Comparison of ENCODE assay signal across 8 cellular contexts in the genomic region with DNA sequence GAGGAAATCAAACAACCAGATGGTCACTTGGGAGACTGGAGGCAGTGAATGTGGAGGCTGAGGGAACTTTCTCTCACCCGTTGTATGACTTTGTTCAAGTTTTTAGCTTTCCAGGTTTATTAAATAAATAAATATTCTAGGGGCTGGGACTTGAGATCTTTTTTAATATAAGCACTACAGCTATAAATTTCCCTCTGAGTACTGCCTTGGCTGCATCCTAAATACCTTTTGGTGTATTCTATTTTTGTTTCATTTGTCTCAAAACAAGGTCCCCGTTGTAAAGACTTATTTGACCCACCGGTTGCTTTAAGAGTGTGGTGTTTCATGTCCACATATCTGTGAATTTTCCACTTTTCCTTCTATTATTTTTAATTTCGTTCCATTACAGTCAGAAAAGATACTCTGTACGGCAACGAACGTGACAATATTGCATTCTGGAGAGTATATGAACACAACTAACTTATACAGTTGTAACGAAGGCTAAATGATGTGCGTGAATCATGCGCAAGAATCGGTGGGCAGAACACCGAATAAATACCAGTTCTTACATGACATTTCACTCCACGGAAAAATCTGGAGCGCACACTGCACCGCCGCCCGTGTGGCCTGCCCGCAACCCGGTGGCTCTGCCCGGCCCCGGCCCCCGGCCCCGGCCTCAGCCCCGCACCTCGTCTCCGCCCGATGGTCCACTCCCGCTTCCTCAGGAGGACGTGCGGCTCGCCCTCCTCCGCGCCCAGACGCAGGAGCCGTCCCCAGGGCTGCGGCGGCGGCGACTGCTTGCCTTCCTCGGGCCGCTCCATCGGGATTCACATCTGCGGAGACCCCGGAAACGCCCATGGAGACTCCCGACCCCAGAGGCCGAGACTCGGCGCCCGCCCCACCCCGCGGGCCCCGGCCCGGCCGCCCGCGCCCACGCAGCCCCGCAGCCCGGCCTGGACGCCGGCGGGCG. TPM values are rescaled to one million over a fixed set of nuclear protein-coding genes. Genes with fewer than 3 reads are reported as not detected.
DNase-seq lines count a peak whose midpoint lies in the region; ATAC-seq and TF ChIP-seq lines count a peak whose summit lies in the region.

No MANE protein-coding gene starts in this region.

- H3K79me2 ChIP-seq in PC-9 (ENCODE audit: low read depth): no peaks in the 10 kb centered on the region

- no TSS peak for BruUV-seq in PC-9 (replicated peaks; lab: Mats Ljungman, UMichigan)

- H3K27me3 ChIP-seq in PC-9 (ENCODE audit: insufficient read depth, low read depth) (no peaks in the 10 kb centered on the region), aorta (ENCODE audit: control insufficient read depth in 1 of 2, insufficient read depth in 2 of 2, low read length in 1 of 2) (no peaks in the 10 kb centered on the region)

- H3K4me1 ChIP-seq in PC-9 (replicated peaks; ENCODE audit: insufficient read depth) (no peaks in the 10 kb centered on the region), mesodermal cell (ENCODE audit: control insufficient read depth, insufficient read depth, low read length, poor library complexity, severe bottlenecking) (no peaks in the 10 kb centered on the region), aorta (ENCODE audit: control insufficient read depth in 1 of 2, insufficient read depth in 2 of 2, low read length in 2 of 2) (no peaks in the 10 kb centered on the region)

- TF ChIP-seq CTCF in PC-9 (conservative IDR thresholded peaks at IDR 0.05): no peak

- intact Hi-C loops in PC-9 (cut with micrococcal nuclease; ENCODE audit: unreplicated experiment): loop anchor here (1.0 to 2.0 kb wide), 3 partner anchors 22 to 100 kb away; partner anchors contain the start of genes ZNF26 and ZNF605
- intact Hi-C loops in aorta (cut with DNase I): loop anchor here in 1 of 2 donors (1.0 kb wide), 1 partner anchor 21 kb away; no protein-coding TSS in a partner anchor

- H3K36me3 ChIP-seq in PC-9 (ENCODE audit: low read depth): no peaks in the 10 kb centered on the region
- peaks cover 40% of the 10 kb centered on the region for H3K36me3 ChIP-seq in mesodermal cell (ENCODE audit: control insufficient read depth, insufficient read depth, low read length)
- H3K36me3 ChIP-seq in aorta (ENCODE audit: control insufficient read depth in 1 of 2, insufficient read depth in 2 of 2, low read length in 1 of 2): no peaks in the 10 kb centered on the region

- H3K4me3 ChIP-seq in PC-9 (peak overlapping the region; percentile 95), mesodermal cell (ENCODE audit: extremely low read depth, insufficient read depth, low read length, poor library complexity, severe bottlenecking) (peak overlapping the region; percentile 75), aorta (ENCODE audit: low read length in 2 of 2) (peak overlapping the region; percentile 81 to 98)

- peak overlapping the region; percentile 79 for H2AFZ ChIP-seq in PC-9

- H3K27me3 Mint-ChIP-seq in activated T-cell treated with anti-CD3 and anti-CD28 coated beads, Interleukin-2, amount 50 U/mL, for 4 hours (ENCODE audit: low read depth): no peaks in the 10 kb centered on the region

- H3K4me1 Mint-ChIP-seq in activated T-cell treated with anti-CD3 and anti-CD28 coated beads, Interleukin-2, amount 50 U/mL, for 4 hours (ENCODE audit: low read depth): peaks cover 25% of the 10 kb centered on the region

- POLR2A ChIA-PET in PC-9 (lab: Charles Lee; ENCODE audit: unreplicated experiment): interaction anchor here (0.6 to 0.7 kb wide), 3 partner anchors 58 to 733 kb away, joined by 3 to 5 read pairs (median 4); no protein-coding TSS in a partner anchor

- peak overlapping the region; percentile 76 for H3K4me2 ChIP-seq in PC-9

- peak overlapping the region; percentile 99 for H3K4me3 Mint-ChIP-seq in activated T-cell treated with anti-CD3 and anti-CD28 coated beads, Interleukin-2, amount 50 U/mL, for 4 hours

- peak; percentile 5 to 11 for ATAC-seq in activated T-cell treated with anti-CD3 and anti-CD28 coated beads, Interleukin-2, amount 50 U/mL, for 4 hours
- peak; percentile 21 for ATAC-seq in HG02884 (IDR thresholded peaks at IDR 0.05; ENCODE audit: unreplicated experiment)
- no peak for ATAC-seq in aorta (ENCODE audit: low FRiP score)
- ATAC-seq in HG03565 (IDR thresholded peaks at IDR 0.05; ENCODE audit: unreplicated experiment): no peak

- H3K9me3 Mint-ChIP-seq in activated T-cell treated with anti-CD3 and anti-CD28 coated beads, Interleukin-2, amount 50 U/mL, for 4 hours: no peaks in the 10 kb centered on the region

- no peak for DNase-seq in activated T-cell treated with anti-CD3 and anti-CD28 coated beads, Interleukin-2, amount 50 U/mL, for 4 hours
- no peak for DNase-seq in activated T-cell treated with anti-CD3 and anti-CD28 coated beads, Interleukin-2, amount 50 U/mL, for 1 hour
- DNase-seq in PC-9 (no peak), dermis blood vessel endothelial cell (peak; percentile 30), aorta (peak in 1 of 2 donors; percentile 56)

- peaks cover 16% of the 10 kb centered on the region for H3K36me3 Mint-ChIP-seq in activated T-cell treated with anti-CD3 and anti-CD28 coated beads, Interleukin-2, amount 50 U/mL, for 4 hours (ENCODE audit: insufficient read depth)

- peaks cover 4% of the 10 kb centered on the region for H3F3A ChIP-seq in PC-9 (ENCODE audit: insufficient read depth, low read depth)

- CTCF ChIA-PET in PC-9 (lab: Charles Lee): no interaction called here

- H3K9me3 ChIP-seq in PC-9 (ENCODE audit: insufficient read depth, low read depth) (peaks cover 10% of the 10 kb centered on the region), mesodermal cell (ENCODE audit: control insufficient read depth, low read length) (peaks cover 31% of the 10 kb centered on the region), aorta (ENCODE audit: control insufficient read depth, low read length) (no peaks in the 10 kb centered on the region)

- no peaks in the 10 kb centered on the region for H4K20me1 ChIP-seq in PC-9 (ENCODE audit: insufficient read depth)

- H3K27ac ChIP-seq in PC-9 (no peak overlapping the region), mesodermal cell (ENCODE audit: low read depth, low read length, severe bottlenecking) (peak overlapping the region; percentile 74), aorta (ENCODE audit: low read depth in 1 of 2, low read length in 2 of 2) (peak overlapping the region in 1 of 2 donors; percentile 73)

- no peaks in the 10 kb centered on the region for H3K9me2 ChIP-seq in PC-9 (ENCODE audit: insufficient read depth)

- 7 to 9% methylated on average over 42 to 46 of the region's 64 CpGs for WGBS in mesodermal cell (ENCODE audit: insufficient coverage in 2 of 2), 2 experiments
- 7 to 10% methylated on average over 52 to 64 of the region's 64 CpGs for WGBS in aorta, 2 donors

RNA-seq across cellular contexts. Expression of gene CHFR, which starts 0.6 kb away (rescaled TPM):
- 10 to 100 TPM; 52.3 to 54.4 (median 53.5) TPM for total RNA-seq in activated T-cell treated with anti-CD3 and anti-CD28 coated beads, Interleukin-2, amount 50 U/mL, for 4 hours
- total RNA-seq in PC-9 (2021) (15.5 and 17.8 TPM in 2 replicates), dermis blood vessel endothelial cell (50.0 and 50.5 TPM in 2 replicates), aorta (10 to 100 TPM; 53.4 to 58.7 TPM)
- polyA plus RNA-seq in mesodermal cell (2013, experiment 1 of 2): 40.5 TPM
- polyA plus RNA-seq in mesodermal cell (2013, experiment 2 of 2): 31.0 TPM
- 10 to 100 TPM in 1 of 2 donors, 1 to 10 TPM in 1; 9.1 to 36.5 TPM for polyA plus RNA-seq in aorta

RNA-seq across cellular contexts. Expression of gene GOLGA3, which starts 58.1 kb away (rescaled TPM):
- total RNA-seq in activated T-cell treated with anti-CD3 and anti-CD28 coated beads, Interleukin-2, amount 50 U/mL, for 4 hours: 10 to 100 TPM; 74.6 to 86.9 (median 75.9) TPM
- total RNA-seq in PC-9 (2021): 69.3 and 72.7 TPM in 2 replicates
- total RNA-seq in dermis blood vessel endothelial cell: 101 and 139 TPM in 2 replicates
- 33.8 TPM for polyA plus RNA-seq in mesodermal cell (2013, experiment 1 of 2)
- polyA plus RNA-seq in mesodermal cell (2013, experiment 2 of 2): 27.1 TPM
- total RNA-seq in aorta: 10 to 100 TPM; 83.1 to 91.2 TPM
- 10 to 100 TPM; 17.9 to 21.8 TPM for polyA plus RNA-seq in aorta

Comparison
In these comparisons a context has a peak if more than half of its experiments do, and no peak if none do; other contexts are left out.
1. ATAC-seq: peak in activated T-cell treated with anti-CD3 and anti-CD28 coated beads, Interleukin-2, amount 50 U/mL, for 4 hours (2 of 2) and HG02884 (single experiment); none in aorta (single experiment) and HG03565 (single experiment).
2. Peak in every context shown above with its lines, with median percentiles within 50 percentile points of each other: H3K4me3 ChIP-seq.